12 cellular contexts compared by ENCODE assay signal in genomic region chr1:173062156-173062938, GRCh38. TPM values are rescaled to one million over a fixed set of nuclear protein-coding genes. Genes with fewer than 3 reads are reported as not detected.
A peak's percentile ranks its signal among the peaks of the same experiment; 100 is the strongest.
DNase-seq lines count a peak whose midpoint lies in the region; ATAC-seq and TF ChIP-seq lines count a peak whose summit lies in the region.
"Had no signal": no experiment of that assay in that cellular context is flagged by ENCODE, and none has a peak within 500 bp of the region (broad histone marks: within the 10 kb centered on the region; RNA-seq: fewer than 3 reads in every experiment).

No MANE protein-coding gene starts in this region.

- H3K27me3 ChIP-seq in left lung, result no peaks in the 10 kb centered on the region
- H3K27me3 ChIP-seq: right atrium auricular region had no signal

- peak; percentile 90 for ATAC-seq in left lung
- ATAC-seq: left ventricle myocardium superior had no signal

- no peaks in the 10 kb centered on the region for H3K4me1 ChIP-seq in left lung
- H3K4me1 ChIP-seq: right atrium auricular region had no signal

- CTCF ChIA-PET in Calu3 (lab: Charles Lee), result interaction anchor here (0.9 to 1.1 kb wide), 2 partner anchors 32 to 236 kb away, joined by 3 read pairs; no protein-coding TSS in a partner anchor

- H3K9me3 Mint-ChIP-seq in Calu3 (ENCODE audit: low read depth, unreplicated experiment), result peaks cover 7% of the 10 kb centered on the region
- H3K9me3 Mint-ChIP-seq: activated naive CD4-positive, alpha-beta T cell treated with anti-CD3 and anti-CD28 coated beads for 36 hours had no signal

- intact Hi-C loops in Calu3 (cut with micrococcal nuclease; ENCODE audit: unreplicated experiment), result no loop called here
- intact Hi-C loops in left lung (cut with DNase I), result no loop called here

- peaks cover 29% of the 10 kb centered on the region for H3K4me1 Mint-ChIP-seq in Calu3 (ENCODE audit: low read depth, unreplicated experiment)

- H3K36me3 ChIP-seq in left lung, result no peaks in the 10 kb centered on the region
- H3K36me3 ChIP-seq: right atrium auricular region had no signal

- no peaks in the 10 kb centered on the region for H3K27me3 Mint-ChIP-seq in Calu3 (ENCODE audit: unreplicated experiment)

- BruUV-seq in Calu3 (replicated peaks; lab: Mats Ljungman, UMichigan), result no TSS peak

- H3K9me3 ChIP-seq in left lung, result no peaks in the 10 kb centered on the region

- TF ChIP-seq CTCF in Calu3 (IDR thresholded peaks at IDR 0.05; ENCODE audit: unreplicated experiment) (no peak), left lung (IDR thresholded peaks at IDR 0.05) (no peak)

- H3K27ac ChIP-seq in left lung, result no peak overlapping the region
- H3K27ac ChIP-seq: right atrium auricular region had no signal

- peak; percentile 47 for DNase-seq in Calu3
- DNase-seq in Jurkat, Clone E6-1 (ENCODE audit: low read depth, low spot score), result peak; percentile 25
- DNase-seq in astrocyte of the hippocampus (ENCODE audit: low read depth, low spot score), result peak; percentile 73
- no peak for DNase-seq in left lung
- DNase-seq in activated effector memory CD4-positive, alpha-beta T cell treated with Interleukin-2 at 50 U/mL for 16 hours, result no peak
- DNase-seq in pons (ENCODE audit: low spot score), result no peak
- no peak for DNase-seq in T-helper 9 cell
- DNase-seq in NCI-H748 (lab: John Stamatoyannopoulos, UW; ENCODE audit: unreplicated experiment), result no peak
- DNase-seq: activated B cell treated with CpG ODN at 0.5 μM for 24 hours; activated naive CD4-positive, alpha-beta T cell treated with anti-CD3 and anti-CD28 coated beads for 36 hours; left ventricle myocardium superior had no signal

- H3K4me3 ChIP-seq in Jurkat, Clone E6-1 (ENCODE audit: low read length), result no peak overlapping the region
- H3K4me3 ChIP-seq in left lung, result no peak overlapping the region
- H3K4me3 ChIP-seq: right atrium auricular region had no signal

- no peak overlapping the region for H3K4me3 Mint-ChIP-seq in Calu3 (ENCODE audit: low read depth, unreplicated experiment)
- H3K4me3 Mint-ChIP-seq: activated B cell treated with CpG ODN at 0.5 μM for 24 hours; activated naive CD4-positive, alpha-beta T cell treated with anti-CD3 and anti-CD28 coated beads for 36 hours had no signal

- no peak overlapping the region for H3K27ac Mint-ChIP-seq in Calu3 (ENCODE audit: unreplicated experiment)
- H3K27ac Mint-ChIP-seq: activated B cell treated with CpG ODN at 0.5 μM for 24 hours; activated naive CD4-positive, alpha-beta T cell treated with anti-CD3 and anti-CD28 coated beads for 36 hours had no signal

- no peaks in the 10 kb centered on the region for H3K36me3 Mint-ChIP-seq in Calu3 (ENCODE audit: insufficient read depth, unreplicated experiment)

RNA-seq across cellular contexts. Expression of gene TNFSF18, which starts 11.6 kb away (rescaled TPM):
- total RNA-seq in Calu3 (2022) (not detected in 2 replicates), left lung (under 1 TPM; 0.13 to 0.20 TPM)
- not detected for polyA plus RNA-seq in Jurkat, Clone E6-1 (2012; ENCODE audit: insufficient read depth, insufficient read length)
- total RNA-seq: activated B cell treated with CpG ODN at 0.5 μM for 24 hours; activated naive CD4-positive, alpha-beta T cell treated with anti-CD3 and anti-CD28 coated beads for 36 hours; left ventricle myocardium superior; right atrium auricular region had no signal

Comparison
In these comparisons a context has a peak if more than half of its experiments do, and no peak if none do; other contexts are left out.
1. DNase-seq: peak in Calu3 (single experiment), Jurkat, Clone E6-1 (single experiment) and astrocyte of the hippocampus (single experiment); none in left lung (0 of 2), activated effector memory CD4-positive, alpha-beta T cell treated with Interleukin-2 at 50 U/mL for 16 hours (single experiment), pons (single experiment), T-helper 9 cell (single experiment) and NCI-H748 (single experiment).